14 cellular contexts compared by ENCODE assay signal in genomic region chr19:3096902-3097326, GRCh38. TPM values are rescaled to one million over a fixed set of nuclear protein-coding genes. Genes with fewer than 3 reads are reported as not detected.
DNase-seq lines count a peak whose midpoint lies in the region; ATAC-seq and TF ChIP-seq lines count a peak whose summit lies in the region.
"Had no signal": no experiment of that assay in that cellular context is flagged by ENCODE, and none has a peak within 500 bp of the region (broad histone marks: within the 10 kb centered on the region; RNA-seq: fewer than 3 reads in every experiment).

No MANE protein-coding gene starts in this region.

- 94% methylated on average over 11 of the region's 11 CpGs for WGBS in smooth muscle cell (ENCODE audit: low lambda C conversion rate)

- H3K9ac ChIP-seq in smooth muscle cell (ENCODE audit: low read depth) = no peak overlapping the region

- H3K4me2 ChIP-seq in smooth muscle cell = no peak overlapping the region

- H3K36me3 ChIP-seq in Caco-2 (ENCODE audit: control insufficient read depth, insufficient read depth, low read length) (no peaks in the 10 kb centered on the region), lower lobe of right lung (no peaks in the 10 kb centered on the region), smooth muscle cell (ENCODE audit: low read depth) (no peaks in the 10 kb centered on the region)
- no peaks in the 10 kb centered on the region for H3K36me3 ChIP-seq in CD4-positive, alpha-beta memory T cell (ENCODE audit: insufficient read depth, low read length)
- H3K36me3 ChIP-seq: neural progenitor cell had no signal

- no peaks in the 10 kb centered on the region for H3F3A ChIP-seq in smooth muscle cell (ENCODE audit: low read depth)

- H3K27me3 Mint-ChIP-seq in Caco-2 (ENCODE audit: insufficient read depth, unreplicated experiment) = no peaks in the 10 kb centered on the region
- peaks cover 5 to 21% of the 10 kb centered on the region in 2 donors for H3K27me3 Mint-ChIP-seq in CD4-positive, alpha-beta memory T cell
- H3K27me3 Mint-ChIP-seq: activated naive CD8-positive, alpha-beta T cell had no signal

- TF ChIP-seq CTCF in Caco-2 (IDR thresholded peaks at IDR 0.05; ENCODE audit: insufficient read depth in 1 of 2, low read depth in 1 of 2, low read length in 1 of 2, severe bottlenecking in 1 of 2, unreplicated experiment in 1 of 2) (no peak), lower lobe of right lung (IDR thresholded peaks at IDR 0.05) (no peak), smooth muscle cell (IDR thresholded peaks at IDR 0.05; ENCODE audit: borderline replicate concordance, insufficient read depth, poor library complexity, severe bottlenecking) (no peak)

- H3K79me2 ChIP-seq in smooth muscle cell (ENCODE audit: low read depth) = peaks cover 73% of the 10 kb centered on the region

- CTCF ChIA-PET in Caco-2 (lab: Charles Lee) = interaction anchor here (0.6 kb wide), 2 partner anchors 35 to 321 kb away, joined by 3 to 7 read pairs; no protein-coding TSS in a partner anchor
- CTCF ChIA-PET in CD4-positive, alpha-beta memory T cell (lab: Charles Lee; ENCODE audit: partially characterized antibody) = interaction anchor here (0.5 to 1.7 kb wide), 3 partner anchors 11 to 34 kb away, joined by 3 to 7 read pairs (median 3); no protein-coding TSS in a partner anchor

- H3K4me3 Mint-ChIP-seq in Caco-2 (ENCODE audit: unreplicated experiment) = peak overlapping the region; percentile 87
- H3K4me3 Mint-ChIP-seq in CD4-positive, alpha-beta memory T cell = no peak overlapping the region

- H3K9me3 Mint-ChIP-seq in Caco-2 (ENCODE audit: unreplicated experiment) = no peaks in the 10 kb centered on the region
- H3K9me3 Mint-ChIP-seq in CD4-positive, alpha-beta memory T cell = no peaks in the 10 kb centered on the region
- H3K9me3 Mint-ChIP-seq: neural progenitor cell had no signal

- no peak overlapping the region for H2AFZ ChIP-seq in smooth muscle cell (ENCODE audit: low read depth)
- H2AFZ ChIP-seq: neural progenitor cell had no signal

- H3K9me3 ChIP-seq in Caco-2 (no peaks in the 10 kb centered on the region), lower lobe of right lung (no peaks in the 10 kb centered on the region), smooth muscle cell (replicated peaks; ENCODE audit: low read depth) (no peaks in the 10 kb centered on the region)
- no peaks in the 10 kb centered on the region for H3K9me3 ChIP-seq in CD4-positive, alpha-beta memory T cell (ENCODE audit: control insufficient read depth in 1 of 2, low read length in 2 of 2)

- H3K27ac Mint-ChIP-seq in Caco-2 (ENCODE audit: unreplicated experiment) = no peak overlapping the region
- no peak overlapping the region for H3K27ac Mint-ChIP-seq in CD4-positive, alpha-beta memory T cell
- H3K27ac Mint-ChIP-seq: neural progenitor cell had no signal

- BruUV-seq in Caco-2 (replicated peaks; lab: Mats Ljungman, UMichigan) = no TSS peak

- H3K27ac ChIP-seq in cingulate gyrus (ENCODE audit: low read depth, low read length) = peak overlapping the region; percentile 19
- peak overlapping the region; percentile 87 for H3K27ac ChIP-seq in lower lobe of right lung
- H3K27ac ChIP-seq in smooth muscle cell (ENCODE audit: low read depth) = no peak overlapping the region
- H3K27ac ChIP-seq in CD4-positive, alpha-beta memory T cell (ENCODE audit: low read depth, low read length) = no peak overlapping the region
- H3K27ac ChIP-seq: neural progenitor cell had no signal

- H3K27me3 ChIP-seq in Caco-2 (replicated peaks; ENCODE audit: control insufficient read depth, insufficient read depth, low read length) (no peaks in the 10 kb centered on the region), lower lobe of right lung (ENCODE audit: low read depth) (no peaks in the 10 kb centered on the region), smooth muscle cell (ENCODE audit: low read depth) (no peaks in the 10 kb centered on the region)
- peaks cover 6% of the 10 kb centered on the region for H3K27me3 ChIP-seq in CD4-positive, alpha-beta memory T cell (ENCODE audit: insufficient read depth, low read length)
- H3K27me3 ChIP-seq: neural progenitor cell had no signal

- H3K4me1 Mint-ChIP-seq in Caco-2 (ENCODE audit: low read depth, unreplicated experiment) = no peaks in the 10 kb centered on the region
- peaks cover 18 to 32% (median 23%) of the 10 kb centered on the region in 4 donors for H3K4me1 Mint-ChIP-seq in CD4-positive, alpha-beta memory T cell

- no peaks in the 10 kb centered on the region for H3K36me3 Mint-ChIP-seq in Caco-2 (ENCODE audit: insufficient read depth, unreplicated experiment)
- no peaks in the 10 kb centered on the region for H3K36me3 Mint-ChIP-seq in CD4-positive, alpha-beta memory T cell
- H3K36me3 Mint-ChIP-seq: activated naive CD8-positive, alpha-beta T cell; neural progenitor cell had no signal

- no peak for ATAC-seq in lower lobe of right lung
- ATAC-seq in GM21576 (IDR thresholded peaks at IDR 0.05; ENCODE audit: unreplicated experiment) = no peak
- ATAC-seq in GM21529 (IDR thresholded peaks at IDR 0.05; ENCODE audit: unreplicated experiment) = no peak

- H3K4me1 ChIP-seq in Caco-2 (peaks cover 31% of the 10 kb centered on the region), lower lobe of right lung (peaks cover 71% of the 10 kb centered on the region), smooth muscle cell (ENCODE audit: low read depth) (peaks cover 14% of the 10 kb centered on the region)
- peaks cover 34% of the 10 kb centered on the region for H3K4me1 ChIP-seq in CD4-positive, alpha-beta memory T cell (ENCODE audit: insufficient read depth, low read length)

- peak; percentile 61 to 67 for DNase-seq in Caco-2
- no peak for DNase-seq in lower lobe of right lung
- no peak for DNase-seq in smooth muscle cell (lab: John Stamatoyannopoulos, UW; ENCODE audit: unreplicated experiment)
- DNase-seq in CD4-positive, alpha-beta memory T cell = no peak
- no peak for DNase-seq in NK-92 (lab: John Stamatoyannopoulos, UW; ENCODE audit: unreplicated experiment)
- DNase-seq: NCI-H2081 treated with DMSO at 0.1 percent for 48 hours; stimulated activated CD4-positive, alpha-beta T cell treated with anti-CD3 and anti-CD28 coated beads, Interleukin-4, amount 100 ng/mL, for 24 hours; T-helper 1 cell had no signal

- POLR2A ChIA-PET in Caco-2 (lab: Charles Lee) = no interaction called here
- POLR2A ChIA-PET in CD4-positive, alpha-beta memory T cell (lab: Charles Lee; ENCODE audit: partially characterized antibody) = no interaction called here

- H3K4me3 ChIP-seq in Caco-2 (ENCODE audit: low read depth, low read length) = peak overlapping the region; percentile 99
- H3K4me3 ChIP-seq in lower lobe of right lung = peak overlapping the region; percentile 94
- H3K4me3 ChIP-seq in smooth muscle cell = peak overlapping the region; percentile 86
- no peak overlapping the region for H3K4me3 ChIP-seq in CD4-positive, alpha-beta memory T cell (ENCODE audit: low read length in 2 of 2)

- peaks cover 74% of the 10 kb centered on the region for H4K20me1 ChIP-seq in smooth muscle cell (ENCODE audit: low read depth)

- intact Hi-C loops in Caco-2 (cut with micrococcal nuclease; ENCODE audit: unreplicated experiment) (no loop called here), lower lobe of right lung (cut with DNase I) (no loop called here)
- intact Hi-C loops in CD4-positive, alpha-beta memory T cell (cut with micrococcal nuclease) = no loop called here

RNA-seq across cellular contexts. Expression of gene GNA11, which starts 2.8 kb away (rescaled TPM):
- total RNA-seq in Caco-2 (2022) (50.0 and 50.7 TPM in 2 replicates), lower lobe of right lung (60.6 TPM), smooth muscle cell (16.3 and 16.9 TPM in 2 replicates)
- polyA plus RNA-seq in smooth muscle cell = 57.4 and 71.5 TPM in 2 replicates
- total RNA-seq in CD4-positive, alpha-beta memory T cell = 1 to 10 TPM; 3.5 to 3.9 TPM
- polyA plus RNA-seq in CD4-positive, alpha-beta memory T cell = under 1 TPM; 0.09 to 0.39 TPM

RNA-seq across cellular contexts. Expression of gene TLE5, which starts 34.6 kb away (rescaled TPM):
- total RNA-seq in Caco-2 (2022) (132 and 144 TPM in 2 replicates), lower lobe of right lung (413 TPM), smooth muscle cell (145 and 146 TPM in 2 replicates)
- 235 and 274 TPM in 2 replicates for polyA plus RNA-seq in smooth muscle cell
- total RNA-seq in CD4-positive, alpha-beta memory T cell = 100 to 1,000 TPM; 876 to 900 TPM
- 100 to 1,000 TPM; 572 to 943 TPM for polyA plus RNA-seq in CD4-positive, alpha-beta memory T cell

RNA-seq across cellular contexts. Expression of gene GNA15, which starts 38.9 kb away (rescaled TPM):
- total RNA-seq in Caco-2 (2022) (not detected in 2 replicates), lower lobe of right lung (24.2 TPM), smooth muscle cell (1.5 and 1.8 TPM in 2 replicates)
- polyA plus RNA-seq in smooth muscle cell = 0.43 and 1.2 TPM in 2 replicates
- 1 to 10 TPM; 2.5 to 2.8 TPM for total RNA-seq in CD4-positive, alpha-beta memory T cell
- polyA plus RNA-seq in CD4-positive, alpha-beta memory T cell = 1 to 10 TPM; 4.1 to 4.8 TPM
- total RNA-seq: H4 had no signal

Comparison
In these comparisons a context has a peak if more than half of its experiments do, and no peak if none do; other contexts are left out.
1. DNase-seq: peak in Caco-2 (2 of 2); none in lower lobe of right lung (single experiment), smooth muscle cell (single experiment), CD4-positive, alpha-beta memory T cell (0 of 5) and NK-92 (single experiment).
2. H3K4me3 ChIP-seq: peak in Caco-2 (single experiment), lower lobe of right lung (single experiment) and smooth muscle cell (single experiment); none in CD4-positive, alpha-beta memory T cell (0 of 2).
3. H3K27ac ChIP-seq: peak in cingulate gyrus (single experiment) and lower lobe of right lung (single experiment); none in smooth muscle cell (single experiment) and CD4-positive, alpha-beta memory T cell (single experiment).